8 cellular contexts compared by ENCODE assay signal in genomic region chr19:38402623-38402966, GRCh38. TPM values are rescaled to one million over a fixed set of nuclear protein-coding genes. Genes with fewer than 3 reads are reported as not detected.
DNase-seq lines count a peak whose midpoint lies in the region; ATAC-seq and TF ChIP-seq lines count a peak whose summit lies in the region.

No MANE protein-coding gene starts in this region.

- in situ Hi-C loops in brain microvascular endothelial cell (cut with HindIII; ENCODE audit: low pct_ligation_motif_present, low sequenced_read_pairs) = no loop called here

- DNase-seq in brain microvascular endothelial cell (no peak), naive B cell (no peak), NOMO-1 treated with DMSO at 0.1 percent for 48 hours (lab: John Stamatoyannopoulos, UW; ENCODE audit: unreplicated experiment) (no peak), SIG-M5 (lab: John Stamatoyannopoulos, UW) (no peak), AG08396 (ENCODE audit: low spot score) (no peak)
- no peak for DNase-seq in effector CD8-positive, alpha-beta T cell (lab: John Stamatoyannopoulos, UW)

- H3K27ac ChIP-seq in C4-2B (peak overlapping the region; percentile 90), brain microvascular endothelial cell (no peak overlapping the region)

- H3K4me3 ChIP-seq in brain microvascular endothelial cell (ENCODE audit: low read depth, low read length) = peak overlapping the region; percentile 45

- H3K27me3 ChIP-seq in brain microvascular endothelial cell (replicated peaks) = no peaks in the 10 kb centered on the region

- H3K36me3 ChIP-seq in brain microvascular endothelial cell (replicated peaks) = no peaks in the 10 kb centered on the region

- ATAC-seq in HG03045 (IDR thresholded peaks at IDR 0.05; ENCODE audit: unreplicated experiment) (peak; percentile 3), naive B cell (ENCODE audit: low read depth in 2 of 2) (no peak)

- peak overlapping the region; percentile 88 to 96 (median 92) for H3K4me3 Mint-ChIP-seq in naive B cell

- H3K4me1 Mint-ChIP-seq in naive B cell = peaks cover 4 to 24% (median 18%) of the 10 kb centered on the region in 3 donors

- H3K27ac Mint-ChIP-seq in naive B cell = peak overlapping the region; percentile 63 to 95 (median 89)

- no peak for TF ChIP-seq CTCF in C4-2B (conservative IDR thresholded peaks at IDR 0.05)
- no peak for TF ChIP-seq CTCF in brain microvascular endothelial cell (IDR thresholded peaks at IDR 0.05; ENCODE audit: low read depth, low read length, missing control alignments)

- no peaks in the 10 kb centered on the region for H3K9me3 Mint-ChIP-seq in naive B cell

- H3K36me3 Mint-ChIP-seq in naive B cell = no peaks in the 10 kb centered on the region

- peaks cover 0 to 28% (median 22%) of the 10 kb centered on the region in 3 donors for H3K27me3 Mint-ChIP-seq in naive B cell

RNA-seq across cellular contexts. Expression of gene FAM98C, which starts 0.3 kb away (rescaled TPM):
- polyA plus RNA-seq in naive B cell (ENCODE audit: low read depth in 6 of 6) = 10 to 100 TPM in 5 of 6 donors, 1 to 10 TPM in 1; 3.6 to 23.8 (median 14.2) TPM

RNA-seq across cellular contexts. Expression of gene SPRED3, which starts 14.1 kb away (rescaled TPM):
- polyA plus RNA-seq in naive B cell (ENCODE audit: low read depth in 6 of 6) = not detected

RNA-seq across cellular contexts. Expression of gene GGN, which starts 14.8 kb away (rescaled TPM):
- not detected for polyA plus RNA-seq in naive B cell (ENCODE audit: low read depth in 6 of 6)

RNA-seq across cellular contexts. Expression of gene RASGRP4, which starts 23.4 kb away (rescaled TPM):
- polyA plus RNA-seq in naive B cell (ENCODE audit: low read depth in 6 of 6) = under 1 TPM in 3 of 6 donors, not detected in 3; 0.27 to 0.60 (median 0.30) TPM

RNA-seq across cellular contexts. Expression of gene PSMD8, which starts 28.2 kb away (rescaled TPM):
- 100 to 1,000 TPM; 150 to 193 (median 155) TPM for polyA plus RNA-seq in naive B cell (ENCODE audit: low read depth in 6 of 6)
